ENCODE assay signal across 33 cellular contexts in the genomic region with DNA sequence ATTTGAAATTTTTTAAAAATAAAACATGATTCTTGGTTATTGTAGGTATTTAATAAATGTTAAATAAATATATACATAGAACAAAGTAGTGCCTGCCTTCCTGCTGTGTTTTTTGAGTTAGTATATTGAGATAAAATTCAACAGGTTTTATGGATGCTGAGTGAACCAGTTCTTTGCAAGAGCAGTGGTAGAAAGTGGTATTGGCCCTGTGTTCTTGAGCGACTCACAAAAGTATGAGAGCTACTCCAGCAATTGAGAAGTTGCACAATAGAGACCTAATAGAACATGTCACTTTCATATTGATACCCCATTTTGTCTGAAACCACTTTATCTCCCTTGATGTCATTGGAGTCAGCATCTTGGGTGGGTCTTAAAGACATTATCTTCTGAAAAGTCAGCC. TPM values are rescaled to one million over a fixed set of nuclear protein-coding genes. Genes with fewer than 3 reads are reported as not detected.
"Had no signal": no experiment of that assay in that cellular context is flagged by ENCODE, and none has a peak within 500 bp of the region (broad histone marks: within the 10 kb centered on the region; RNA-seq: fewer than 3 reads in every experiment).

No MANE protein-coding gene starts in this region.

- H3K27me3 ChIP-seq: breast epithelium, SJCRH30 had no signal

- H3K9me3 ChIP-seq: breast epithelium, SJCRH30, SK-N-SH had no signal

- H3K27ac ChIP-seq: breast epithelium, KMS-11, RWPE1, SJCRH30, WERI-Rb-1 had no signal

- ATAC-seq: activated CD4-positive, alpha-beta T cell treated with anti-CD3 and anti-CD28 coated beads for 36 hours; activated T-helper 17 cell treated with anti-CD3 and anti-CD28 coated beads, Interleukin-2, amount 50 U/mL, for 72 hours; Panc1 had no signal

- H3K9ac ChIP-seq: KMS-11, SK-N-SH had no signal

- H3K4me3 ChIP-seq: breast epithelium, SJCRH30 had no signal

- H3K4me2 ChIP-seq: KMS-11, SK-N-SH had no signal

- DNase-seq: activated CD4-positive, alpha-beta memory T cell treated with anti-CD3 and anti-CD28 coated beads, Interleukin-2, amount 10 ng/mL, durations not matched to agents 7 days and 5 days; activated CD4-positive, alpha-beta T cell treated with anti-CD3 and anti-CD28 coated beads for 36 hours; activated CD4-positive, alpha-beta T cell treated with anti-CD3 and anti-CD28 coated beads, Interleukin-2, amount 50 U/mL, for 1 hour; activated gamma-delta T cell; activated naive CD4-positive, alpha-beta T cell treated with anti-CD3 and anti-CD28 coated beads for 36 hours; activated naive CD8-positive, alpha-beta T cell treated with anti-CD3 and anti-CD28 coated beads, Interleukin-2, amount 10 ng/mL, durations not matched to agents 7 days and 5 days; activated T-cell treated with anti-CD3 and anti-CD28 coated beads for 4 hours; activated T-cell treated with anti-CD3 and anti-CD28 coated beads, Interleukin-2, amount 50 U/mL, for 48 hours; aorta; caudate nucleus; MV-4-11; NCI-H1105; NCI-H1436; NCI-H1694 treated with DMSO at 0.1 percent for 48 hours; NCI-H2029 treated with DMSO at 0.1 percent for 48 hours; NCI-H345; NCI-H510A; NCI-H526 treated with DMSO at 0.1 percent for 48 hours; NCI-H82; Right ventricle myocardium superior; SJCRH30; SK-N-SH; T-helper 1 cell; WERI-Rb-1 had no signal

- H3K4me1 ChIP-seq: breast epithelium had no signal

- H3K36me3 ChIP-seq: WERI-Rb-1 had no signal

RNA-seq across cellular contexts. Expression of gene GJD4, which starts 32.6 kb away (rescaled TPM):
- total RNA-seq: activated CD4-positive, alpha-beta memory T cell treated with anti-CD3 and anti-CD28 coated beads, Interleukin-2, amount 10 ng/mL, durations not matched to agents 7 days and 5 days; activated CD4-positive, alpha-beta T cell treated with anti-CD3 and anti-CD28 coated beads for 36 hours; activated CD8-positive, alpha-beta memory T cell treated with anti-CD3 and anti-CD28 coated beads for 36 hours; activated naive CD4-positive, alpha-beta T cell treated with anti-CD3 and anti-CD28 coated beads for 36 hours; activated naive CD8-positive, alpha-beta T cell treated with anti-CD3 and anti-CD28 coated beads, Interleukin-2, amount 10 ng/mL, durations not matched to agents 7 days and 5 days; aorta; breast epithelium; MCF 10A; OCI-LY7; Right ventricle myocardium superior; T-helper 2 cell treated with Interferon-gamma antibody and Interleukin-4, amounts not matched to agents 100 ng/mL and 5 ng/mL, for 36 hours had no signal
- polyA plus RNA-seq: aorta, SK-N-SH had no signal
